In genomic region chr16:57802635-57803412, GRCh38 we compare ENCODE assay signal across 8 cellular contexts. TPM values are rescaled to one million over a fixed set of nuclear protein-coding genes. Genes with fewer than 3 reads are reported as not detected.
DNase-seq lines count a peak whose midpoint lies in the region; ATAC-seq and TF ChIP-seq lines count a peak whose summit lies in the region.

No MANE protein-coding gene starts in this region.

- TF ChIP-seq POLR2A in prostate gland (IDR thresholded peaks at IDR 0.05): no peak

- no peaks in the 10 kb centered on the region for H3K9me3 Mint-ChIP-seq in activated T-cell treated with anti-CD3 and anti-CD28 coated beads, Interleukin-2, amount 50 U/mL, for 72 hours
- no peaks in the 10 kb centered on the region for H3K9me3 Mint-ChIP-seq in activated naive CD8-positive, alpha-beta T cell treated with anti-CD3 and anti-CD28 coated beads for 36 hours

- H3K4me1 ChIP-seq in prostate gland (replicated peaks): no peaks in the 10 kb centered on the region

- peak overlapping the region; percentile 12 for H3K27ac Mint-ChIP-seq in activated T-cell treated with anti-CD3 and anti-CD28 coated beads, Interleukin-2, amount 50 U/mL, for 72 hours
- peak overlapping the region; percentile 78 for H3K27ac Mint-ChIP-seq in activated naive CD8-positive, alpha-beta T cell treated with anti-CD3 and anti-CD28 coated beads for 36 hours

- no peaks in the 10 kb centered on the region for H3K27me3 ChIP-seq in prostate gland (replicated peaks; ENCODE audit: insufficient read depth)

- H3K4me3 ChIP-seq in prostate gland: peak overlapping the region; percentile 43 to 47

- no peaks in the 10 kb centered on the region for H3K9me3 ChIP-seq in prostate gland

- 22% methylated on average over 35 of the region's 35 CpGs for WGBS in prostate gland

- peaks cover 1 to 3% of the 10 kb centered on the region in 2 donors for H3K36me3 Mint-ChIP-seq in activated T-cell treated with anti-CD3 and anti-CD28 coated beads, Interleukin-2, amount 50 U/mL, for 72 hours (ENCODE audit: insufficient read depth in 2 of 2)
- no peaks in the 10 kb centered on the region for H3K36me3 Mint-ChIP-seq in activated naive CD8-positive, alpha-beta T cell treated with anti-CD3 and anti-CD28 coated beads for 36 hours

- intact Hi-C loops in left ventricle myocardium superior (cut with micrococcal nuclease) (no loop called here), prostate gland (cut with DNase I) (loop anchor here (5.0 kb wide), 2 partner anchors 46 to 59 kb away; no protein-coding TSS in a partner anchor)

- TF ChIP-seq CTCF in prostate gland (IDR thresholded peaks at IDR 0.05): no peak

- H3K27ac ChIP-seq in prostate gland: peak overlapping the region; percentile 44 to 77

- peaks cover 60% of the 10 kb centered on the region for H3K27me3 Mint-ChIP-seq in activated T-cell treated with anti-CD3 and anti-CD28 coated beads, Interleukin-2, amount 50 U/mL, for 72 hours (ENCODE audit: low read depth)
- peaks cover 33% of the 10 kb centered on the region for H3K27me3 Mint-ChIP-seq in activated naive CD8-positive, alpha-beta T cell treated with anti-CD3 and anti-CD28 coated beads for 36 hours

- DNase-seq in activated T-cell treated with anti-CD3 and anti-CD28 coated beads, Interleukin-2, amount 50 U/mL, for 72 hours: no peak
- no peak for DNase-seq in activated T-cell treated with anti-CD3 and anti-CD28 coated beads for 4 hours
- no peak for DNase-seq in activated naive CD8-positive, alpha-beta T cell treated with anti-CD3 and anti-CD28 coated beads for 36 hours
- DNase-seq in left ventricle myocardium superior: peak; percentile 53
- DNase-seq in prostate gland (ENCODE audit: low spot score): no peak

- H3K4me1 Mint-ChIP-seq in activated T-cell treated with anti-CD3 and anti-CD28 coated beads, Interleukin-2, amount 50 U/mL, for 72 hours (ENCODE audit: low read depth): peaks cover 28% of the 10 kb centered on the region
- peaks cover 28% of the 10 kb centered on the region for H3K4me1 Mint-ChIP-seq in activated naive CD8-positive, alpha-beta T cell treated with anti-CD3 and anti-CD28 coated beads for 36 hours

- ATAC-seq in activated T-cell treated with anti-CD3 and anti-CD28 coated beads, Interleukin-2, amount 50 U/mL, for 72 hours (replicated peaks in 1 of 2): peak; percentile 57 to 60
- ATAC-seq in left ventricle myocardium superior (peak; percentile 18), GM21576 (IDR thresholded peaks at IDR 0.05; ENCODE audit: unreplicated experiment) (no peak), HG03442 (IDR thresholded peaks at IDR 0.05; ENCODE audit: unreplicated experiment) (no peak), HG02981 (IDR thresholded peaks at IDR 0.05; ENCODE audit: unreplicated experiment) (no peak)

- H3K36me3 ChIP-seq in prostate gland: no peaks in the 10 kb centered on the region

- peak overlapping the region; percentile 89 to 90 for H3K4me3 Mint-ChIP-seq in activated T-cell treated with anti-CD3 and anti-CD28 coated beads, Interleukin-2, amount 50 U/mL, for 72 hours
- peak overlapping the region; percentile 75 for H3K4me3 Mint-ChIP-seq in activated naive CD8-positive, alpha-beta T cell treated with anti-CD3 and anti-CD28 coated beads for 36 hours

RNA-seq across cellular contexts. Expression of gene KIFC3, which starts 0.5 kb away (rescaled TPM):
- total RNA-seq in activated T-cell treated with anti-CD3 and anti-CD28 coated beads, Interleukin-2, amount 50 U/mL, for 72 hours: 1 to 10 TPM; 1.3 to 1.5 TPM
- total RNA-seq in activated naive CD8-positive, alpha-beta T cell treated with anti-CD3 and anti-CD28 coated beads for 36 hours: 1 to 10 TPM; 1.2 to 1.3 TPM
- 52.6 TPM for total RNA-seq in left ventricle myocardium superior
- total RNA-seq in prostate gland: 10 to 100 TPM; 16.3 to 79.5 TPM

Comparison
In these comparisons a context has a peak if more than half of its experiments do, and no peak if none do; other contexts are left out.
1. ATAC-seq: peak in activated T-cell treated with anti-CD3 and anti-CD28 coated beads, Interleukin-2, amount 50 U/mL, for 72 hours (2 of 2) and left ventricle myocardium superior (single experiment); none in GM21576 (single experiment), HG03442 (single experiment) and HG02981 (single experiment).
2. RNA of gene KIFC3, which starts 0.5 kb away (total RNA-seq): 16.3 to 79.5 TPM in prostate gland and 52.6 TPM in left ventricle myocardium superior (single experiment); 1.3 to 1.5 TPM in activated T-cell treated with anti-CD3 and anti-CD28 coated beads, Interleukin-2, amount 50 U/mL, for 72 hours and 1.2 to 1.3 TPM in activated naive CD8-positive, alpha-beta T cell treated with anti-CD3 and anti-CD28 coated beads for 36 hours; every median in the first group is over 4 times any median in the second.